Comparison of ENCODE assay signal across 8 cellular contexts in genomic region chr11:44596541-44597276, GRCh38. TPM values are rescaled to one million over a fixed set of nuclear protein-coding genes. Genes with fewer than 3 reads are reported as not detected.
DNase-seq lines count a peak whose midpoint lies in the region; ATAC-seq and TF ChIP-seq lines count a peak whose summit lies in the region.

No MANE protein-coding gene starts in this region.

- peak; percentile 48 for ATAC-seq in GM19035 (IDR thresholded peaks at IDR 0.05; ENCODE audit: unreplicated experiment)
- ATAC-seq in HG03460 (IDR thresholded peaks at IDR 0.05; ENCODE audit: unreplicated experiment) = peak; percentile 31
- peak; percentile 47 for ATAC-seq in left lobe of liver

- no peak for TF ChIP-seq CTCF in brain microvascular endothelial cell (IDR thresholded peaks at IDR 0.05; ENCODE audit: low read depth, low read length, missing control alignments)

- DNase-seq in activated T-cell treated with anti-CD3 and anti-CD28 coated beads for 24 hours (ENCODE audit: low read depth) = peak; percentile 67
- DNase-seq in left lobe of liver (ENCODE audit: low spot score) = no peak
- DNase-seq in dedifferentiated amniotic fluid mesenchymal stem cell (ENCODE audit: extremely low spot score) = no peak
- DNase-seq in NCI-H1105 (lab: John Stamatoyannopoulos, UW) = no peak
- no peak for DNase-seq in brain microvascular endothelial cell

- peak overlapping the region; percentile 92 for H3K27ac Mint-ChIP-seq in stimulated activated naive CD8-positive, alpha-beta T cell treated with anti-CD3 and anti-CD28 coated beads, Interleukin-15, Interleukin-2, amounts not matched to agents 100 ng/mL and 50 ng/mL, for 24 hours

- no peaks in the 10 kb centered on the region for H3K9me3 Mint-ChIP-seq in stimulated activated naive CD8-positive, alpha-beta T cell treated with anti-CD3 and anti-CD28 coated beads, Interleukin-15, Interleukin-2, amounts not matched to agents 100 ng/mL and 50 ng/mL, for 24 hours

- H3K4me3 ChIP-seq in brain microvascular endothelial cell (ENCODE audit: low read depth, low read length) = no peak overlapping the region

- peak overlapping the region; percentile 66 for H3K4me3 Mint-ChIP-seq in stimulated activated naive CD8-positive, alpha-beta T cell treated with anti-CD3 and anti-CD28 coated beads, Interleukin-15, Interleukin-2, amounts not matched to agents 100 ng/mL and 50 ng/mL, for 24 hours

- H3K36me3 Mint-ChIP-seq in stimulated activated naive CD8-positive, alpha-beta T cell treated with anti-CD3 and anti-CD28 coated beads, Interleukin-15, Interleukin-2, amounts not matched to agents 100 ng/mL and 50 ng/mL, for 24 hours (ENCODE audit: low read depth) = peaks cover 78% of the 10 kb centered on the region

- H3K4me1 Mint-ChIP-seq in stimulated activated naive CD8-positive, alpha-beta T cell treated with anti-CD3 and anti-CD28 coated beads, Interleukin-15, Interleukin-2, amounts not matched to agents 100 ng/mL and 50 ng/mL, for 24 hours (ENCODE audit: low read depth) = peaks cover 95% of the 10 kb centered on the region

- no peak overlapping the region for H3K27ac ChIP-seq in brain microvascular endothelial cell

- no peaks in the 10 kb centered on the region for H3K27me3 ChIP-seq in brain microvascular endothelial cell (replicated peaks)

- H3K27me3 Mint-ChIP-seq in stimulated activated naive CD8-positive, alpha-beta T cell treated with anti-CD3 and anti-CD28 coated beads, Interleukin-15, Interleukin-2, amounts not matched to agents 100 ng/mL and 50 ng/mL, for 24 hours = no peaks in the 10 kb centered on the region

- in situ Hi-C loops in brain microvascular endothelial cell (cut with HindIII; ENCODE audit: low pct_ligation_motif_present, low sequenced_read_pairs) = no loop called here

- no peaks in the 10 kb centered on the region for H3K36me3 ChIP-seq in brain microvascular endothelial cell (replicated peaks)

RNA-seq across cellular contexts. Expression of gene CD82, which starts 31.2 kb away (rescaled TPM):
- 60.6 TPM for total RNA-seq in left lobe of liver
